ENCODE assay signal across 8 cellular contexts in the genomic region with DNA sequence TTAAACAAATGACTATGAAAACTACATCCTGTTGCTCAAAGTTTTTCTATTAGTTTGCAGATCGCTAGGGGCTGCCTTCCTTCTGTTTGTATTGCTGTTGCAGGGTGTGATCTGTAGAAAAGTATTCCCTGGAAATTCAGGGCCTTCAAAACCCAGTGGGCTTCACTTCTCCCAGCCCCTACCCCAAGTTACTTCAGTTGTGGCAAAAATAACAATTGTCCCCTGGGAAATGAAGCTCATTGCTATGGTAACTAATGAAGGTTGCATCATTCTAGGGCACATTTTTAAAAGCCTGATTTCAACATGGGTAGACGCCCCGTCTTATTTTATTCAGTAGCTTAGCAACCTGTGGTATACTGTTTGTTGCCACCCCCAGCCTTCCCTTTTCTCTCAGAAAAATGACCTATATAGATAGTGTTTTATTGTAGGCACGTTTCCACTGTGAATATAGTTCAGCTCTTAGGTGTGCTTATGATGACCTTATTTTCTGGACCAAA.
DNase-seq lines count a peak whose midpoint lies in the region; TF ChIP-seq lines count a peak whose summit lies in the region.

No MANE protein-coding gene starts in this region.

- peak; percentile 13; the same call in 1 of the 2 replicates for TF ChIP-seq CTCF in OCI-LY3 (IDR thresholded peaks at IDR 0.05; ENCODE audit: low read depth, low read length)
- no peak for TF ChIP-seq CTCF in choroid plexus epithelial cell (conservative IDR thresholded peaks at IDR 0.05; ENCODE audit: low read depth, low read length)
- TF ChIP-seq CTCF in Peyer's patch (IDR thresholded peaks at IDR 0.05), result no peak

- H3K4me2 ChIP-seq in OCI-LY3 (ENCODE audit: low read length), result peak overlapping the region; percentile 42

- DNase-seq in activated T-cell treated with anti-CD3 and anti-CD28 coated beads, Interleukin-2, amount 50 U/mL, for 1 hour, result peak; percentile 47
- DNase-seq in activated T-cell treated with anti-CD3 and anti-CD28 coated beads for 4 hours, result no peak
- peak; percentile 92 for DNase-seq in choroid plexus epithelial cell (ENCODE audit: low read depth)
- DNase-seq in NCI-H524 (lab: John Stamatoyannopoulos, UW), result no peak
- DNase-seq in Peyer's patch, result no peak
- no peak for DNase-seq in NCI-H524 treated with DMSO at 0.1 percent for 48 hours (lab: John Stamatoyannopoulos, UW)

- no peaks in the 10 kb centered on the region; the same call in 1 of the 2 replicates for H3K79me2 ChIP-seq in OCI-LY3 (ENCODE audit: low read length)

- no peak for TF ChIP-seq POLR2A in Peyer's patch (IDR thresholded peaks at IDR 0.05)

- no peaks in the 10 kb centered on the region for H4K20me1 ChIP-seq in OCI-LY3 (ENCODE audit: insufficient read depth, low read length)

- H3K4me3 ChIP-seq in OCI-LY3 (ENCODE audit: low read length), result no peak overlapping the region
- no peak overlapping the region for H3K4me3 ChIP-seq in choroid plexus epithelial cell (ENCODE audit: low read depth, low read length)
- no peak overlapping the region for H3K4me3 ChIP-seq in muscle layer of duodenum (ENCODE audit: low read depth in 1 of 2, low read length in 2 of 2)
- H3K4me3 ChIP-seq in Peyer's patch, result no peak overlapping the region

- H2AFZ ChIP-seq in OCI-LY3 (ENCODE audit: low read depth, low read length), result no peak overlapping the region

- H3K27ac ChIP-seq in OCI-LY3 (ENCODE audit: low read length) (no peak overlapping the region), muscle layer of duodenum (ENCODE audit: low read length) (peak overlapping the region; percentile 35), Peyer's patch (no peak overlapping the region)

- H3K4me1 ChIP-seq in OCI-LY3 (ENCODE audit: low read length), result peaks cover 23% of the 10 kb centered on the region
- H3K4me1 ChIP-seq in muscle layer of duodenum (ENCODE audit: control insufficient read depth in 1 of 2, insufficient read depth in 2 of 2, low read length in 2 of 2), result peaks cover 17 to 33% of the 10 kb centered on the region in 2 donors
- H3K4me1 ChIP-seq in Peyer's patch, result peaks cover 0 to 18% (median 5%) of the 10 kb centered on the region in 4 donors

- H3K36me3 ChIP-seq in OCI-LY3 (replicated peaks; ENCODE audit: low read depth, low read length), result no peaks in the 10 kb centered on the region
- peaks cover 0 to 5% of the 10 kb centered on the region in 2 donors for H3K36me3 ChIP-seq in muscle layer of duodenum (ENCODE audit: control insufficient read depth in 1 of 2, insufficient read depth in 2 of 2, low read length in 2 of 2)
- no peaks in the 10 kb centered on the region for H3K36me3 ChIP-seq in Peyer's patch

- no peak overlapping the region for H3K9ac ChIP-seq in OCI-LY3 (ENCODE audit: low read length)

- no peaks in the 10 kb centered on the region for H3K27me3 ChIP-seq in OCI-LY3 (ENCODE audit: low read depth, low read length)
- H3K27me3 ChIP-seq in muscle layer of duodenum (ENCODE audit: low read depth, low read length), result no peaks in the 10 kb centered on the region
- no peaks in the 10 kb centered on the region for H3K27me3 ChIP-seq in Peyer's patch

- H3K9me3 ChIP-seq in OCI-LY3 (ENCODE audit: insufficient read depth, low read length), result no peaks in the 10 kb centered on the region
- H3K9me3 ChIP-seq in muscle layer of duodenum (ENCODE audit: control insufficient read depth in 1 of 2, low read length in 2 of 2), result no peaks in the 10 kb centered on the region
- H3K9me3 ChIP-seq in Peyer's patch, result no peaks in the 10 kb centered on the region

Comparison
In these comparisons a context has a peak if more than half of its experiments do, and no peak if none do; other contexts are left out.
1. DNase-seq: peak in activated T-cell treated with anti-CD3 and anti-CD28 coated beads, Interleukin-2, amount 50 U/mL, for 1 hour (single experiment) and choroid plexus epithelial cell (single experiment); none in activated T-cell treated with anti-CD3 and anti-CD28 coated beads for 4 hours (single experiment), NCI-H524 (0 of 2), Peyer's patch (0 of 3) and NCI-H524 treated with DMSO at 0.1 percent for 48 hours (single experiment).